Comparison of ENCODE assay signal across 1 cellular context in genomic region chr17:60559995-60560859, GRCh38.
TF ChIP-seq lines count a peak whose summit lies in the region.

No MANE protein-coding gene starts in this region.

TF ChIP-seq in HepG2, 621 proteins besides CTCF, POLR2A, EP300 and RAD21 (continued from another document and continues in another):
- TF ChIP-seq ZHX2 (IDR thresholded peaks at IDR 0.05; ENCODE audit: low read depth) (no peak), ZHX2 (CRISPR knock-in tag; IDR thresholded peaks at IDR 0.05; ENCODE audit: borderline replicate concordance) (no peak), SNRNP70 (IDR thresholded peaks at IDR 0.05; ENCODE audit: low read depth, low read length) (no peak), RXRB (CRISPR knock-in tag; IDR thresholded peaks at IDR 0.05; ENCODE audit: borderline replicate concordance) (peak; percentile 42; the same call in 1 of the 2 replicates), ZBED4 (CRISPR knock-in tag; IDR thresholded peaks at IDR 0.05; ENCODE audit: borderline replicate concordance) (0 out of 2 replicates have a peak, but pooled peaks have one; percentile 25), NPAS2 (CRISPR knock-in tag; IDR thresholded peaks at IDR 0.05; ENCODE audit: borderline replicate concordance) (no peak), TBP (CRISPR knock-in tag; IDR thresholded peaks at IDR 0.05) (no peak), ZMYM4 (CRISPR knock-in tag; IDR thresholded peaks at IDR 0.05) (peak; percentile 81), CENPT (CRISPR knock-in tag; IDR thresholded peaks at IDR 0.05; ENCODE audit: low read depth) (no peak; the same call in 1 of the 2 replicates), ZNF3 (CRISPR knock-in tag; IDR thresholded peaks at IDR 0.05) (peak; percentile 78), NFKB2 (CRISPR knock-in tag; IDR thresholded peaks at IDR 0.05; ENCODE audit: borderline replicate concordance) (0 out of 2 replicates have a peak, but pooled peaks have one; percentile 83), ZNF343 (CRISPR knock-in tag; IDR thresholded peaks at IDR 0.05) (no peak), MXD4 (CRISPR knock-in tag; IDR thresholded peaks at IDR 0.05) (peak; percentile 35; the same call in 1 of the 2 replicates), MTERF4 (CRISPR knock-in tag; IDR thresholded peaks at IDR 0.05) (peak; percentile 66; the same call in 1 of the 2 replicates), ZNF678 (CRISPR knock-in tag; IDR thresholded peaks at IDR 0.05) (no peak), ZNF629 (CRISPR knock-in tag; conservative IDR thresholded peaks at IDR 0.05) (no peak), REL (CRISPR knock-in tag; conservative IDR thresholded peaks at IDR 0.05) (no peak), CHCHD3 (CRISPR knock-in tag; IDR thresholded peaks at IDR 0.05) (no peak), HDAC1 (CRISPR knock-in tag; IDR thresholded peaks at IDR 0.05) (peak; percentile 74; the same call in 1 of the 2 replicates), HOXD1 (CRISPR knock-in tag; IDR thresholded peaks at IDR 0.05) (no peak; the same call in 1 of the 2 replicates), HNRNPK (IDR thresholded peaks at IDR 0.05; ENCODE audit: low read depth, low read length, poor library complexity, severe bottlenecking) (no peak), ZNF746 (CRISPR knock-in tag; IDR thresholded peaks at IDR 0.05) (no peak), YEATS2 (CRISPR knock-in tag; IDR thresholded peaks at IDR 0.05; ENCODE audit: borderline replicate concordance) (peak; percentile 56; the same call in 1 of the 2 replicates), MED1 (CRISPR knock-in tag; IDR thresholded peaks at IDR 0.05) (no peak; the same call in 1 of the 2 replicates), DPF2 (CRISPR knock-in tag; IDR thresholded peaks at IDR 0.05; ENCODE audit: borderline replicate concordance, low read depth) (peak; percentile 56; the same call in 1 of the 2 replicates), NCOR1 (IDR thresholded peaks at IDR 0.05; ENCODE audit: borderline replicate concordance, low read length) (no peak), ZNF12 (CRISPR knock-in tag; IDR thresholded peaks at IDR 0.05) (peak; percentile 34; the same call in 1 of the 2 replicates), GABPB1 (CRISPR knock-in tag; IDR thresholded peaks at IDR 0.05) (peak; percentile 71), EZH2 (conservative IDR thresholded peaks at IDR 0.05; ENCODE audit: low read depth, low read length) (no peak), ZBTB42 (CRISPR knock-in tag; IDR thresholded peaks at IDR 0.05) (no peak), PPARG (CRISPR knock-in tag; conservative IDR thresholded peaks at IDR 0.05) (peak; percentile 55), ZNF572 (CRISPR knock-in tag; IDR thresholded peaks at IDR 0.05) (no peak), FOXO1 (CRISPR knock-in tag; IDR thresholded peaks at IDR 0.05) (no peak; the same call in 1 of the 2 replicates), NFE2L1 (CRISPR knock-in tag; IDR thresholded peaks at IDR 0.05; ENCODE audit: borderline replicate concordance) (no peak; the same call in 1 of the 2 replicates), RXRA (CRISPR knock-in tag; IDR thresholded peaks at IDR 0.05) (no peak), ATF7-NPFF (CRISPR knock-in tag; IDR thresholded peaks at IDR 0.05; ENCODE audit: low read depth) (no peak), MTF2 (CRISPR knock-in tag; IDR thresholded peaks at IDR 0.05; ENCODE audit: borderline replicate concordance) (0 out of 2 replicates have a peak, but pooled peaks have one; percentile 12), ZNF558 (CRISPR knock-in tag; IDR thresholded peaks at IDR 0.05; ENCODE audit: borderline replicate concordance) (no peak), MLLT10 (CRISPR knock-in tag; IDR thresholded peaks at IDR 0.05) (no peak)
- TF ChIP-seq, protein P1, sequence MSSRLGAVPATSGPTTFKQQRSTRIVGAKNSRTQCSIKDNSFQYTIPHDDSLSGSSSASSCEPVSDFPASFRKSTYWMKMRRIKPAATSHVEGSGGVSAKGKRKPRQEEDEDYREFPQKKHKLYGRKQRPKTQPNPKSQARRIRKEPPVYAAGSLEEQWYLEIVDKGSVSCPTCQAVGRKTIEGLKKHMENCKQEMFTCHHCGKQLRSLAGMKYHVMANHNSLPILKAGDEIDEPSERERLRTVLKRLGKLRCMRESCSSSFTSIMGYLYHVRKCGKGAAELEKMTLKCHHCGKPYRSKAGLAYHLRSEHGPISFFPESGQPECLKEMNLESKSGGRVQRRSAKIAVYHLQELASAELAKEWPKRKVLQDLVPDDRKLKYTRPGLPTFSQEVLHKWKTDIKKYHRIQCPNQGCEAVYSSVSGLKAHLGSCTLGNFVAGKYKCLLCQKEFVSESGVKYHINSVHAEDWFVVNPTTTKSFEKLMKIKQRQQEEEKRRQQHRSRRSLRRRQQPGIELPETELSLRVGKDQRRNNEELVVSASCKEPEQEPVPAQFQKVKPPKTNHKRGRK (CRISPR knock-in tag; IDR thresholded peaks at IDR 0.05) = 0 out of 2 replicates have a peak, but pooled peaks have one; percentile 56
- TF ChIP-seq, protein P2, sequence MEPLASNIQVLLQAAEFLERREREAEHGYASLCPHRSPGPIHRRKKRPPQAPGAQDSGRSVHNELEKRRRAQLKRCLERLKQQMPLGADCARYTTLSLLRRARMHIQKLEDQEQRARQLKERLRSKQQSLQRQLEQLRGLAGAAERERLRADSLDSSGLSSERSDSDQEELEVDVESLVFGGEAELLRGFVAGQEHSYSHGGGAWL (CRISPR knock-in tag; IDR thresholded peaks at IDR 0.05) = 0 out of 2 replicates have a peak, but pooled peaks have one; percentile 17
- TF ChIP-seq, protein P3, sequence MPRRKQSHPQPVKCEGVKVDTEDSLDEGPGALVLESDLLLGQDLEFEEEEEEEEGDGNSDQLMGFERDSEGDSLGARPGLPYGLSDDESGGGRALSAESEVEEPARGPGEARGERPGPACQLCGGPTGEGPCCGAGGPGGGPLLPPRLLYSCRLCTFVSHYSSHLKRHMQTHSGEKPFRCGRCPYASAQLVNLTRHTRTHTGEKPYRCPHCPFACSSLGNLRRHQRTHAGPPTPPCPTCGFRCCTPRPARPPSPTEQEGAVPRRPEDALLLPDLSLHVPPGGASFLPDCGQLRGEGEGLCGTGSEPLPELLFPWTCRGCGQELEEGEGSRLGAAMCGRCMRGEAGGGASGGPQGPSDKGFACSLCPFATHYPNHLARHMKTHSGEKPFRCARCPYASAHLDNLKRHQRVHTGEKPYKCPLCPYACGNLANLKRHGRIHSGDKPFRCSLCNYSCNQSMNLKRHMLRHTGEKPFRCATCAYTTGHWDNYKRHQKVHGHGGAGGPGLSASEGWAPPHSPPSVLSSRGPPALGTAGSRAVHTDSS (CRISPR knock-in tag; conservative IDR thresholded peaks at IDR 0.05) = no peak
- TF ChIP-seq, protein P4, sequence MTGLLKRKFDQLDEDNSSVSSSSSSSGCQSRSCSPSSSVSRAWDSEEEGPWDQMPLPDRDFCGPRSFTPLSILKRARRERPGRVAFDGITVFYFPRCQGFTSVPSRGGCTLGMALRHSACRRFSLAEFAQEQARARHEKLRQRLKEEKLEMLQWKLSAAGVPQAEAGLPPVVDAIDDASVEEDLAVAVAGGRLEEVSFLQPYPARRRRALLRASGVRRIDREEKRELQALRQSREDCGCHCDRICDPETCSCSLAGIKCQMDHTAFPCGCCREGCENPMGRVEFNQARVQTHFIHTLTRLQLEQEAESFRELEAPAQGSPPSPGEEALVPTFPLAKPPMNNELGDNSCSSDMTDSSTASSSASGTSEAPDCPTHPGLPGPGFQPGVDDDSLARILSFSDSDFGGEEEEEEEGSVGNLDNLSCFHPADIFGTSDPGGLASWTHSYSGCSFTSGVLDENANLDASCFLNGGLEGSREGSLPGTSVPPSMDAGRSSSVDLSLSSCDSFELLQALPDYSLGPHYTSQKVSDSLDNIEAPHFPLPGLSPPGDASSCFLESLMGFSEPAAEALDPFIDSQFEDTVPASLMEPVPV (CRISPR knock-in tag; IDR thresholded peaks at IDR 0.05) = peak; percentile 77; the same call in 1 of the 2 replicates
- TF ChIP-seq, protein P5, sequence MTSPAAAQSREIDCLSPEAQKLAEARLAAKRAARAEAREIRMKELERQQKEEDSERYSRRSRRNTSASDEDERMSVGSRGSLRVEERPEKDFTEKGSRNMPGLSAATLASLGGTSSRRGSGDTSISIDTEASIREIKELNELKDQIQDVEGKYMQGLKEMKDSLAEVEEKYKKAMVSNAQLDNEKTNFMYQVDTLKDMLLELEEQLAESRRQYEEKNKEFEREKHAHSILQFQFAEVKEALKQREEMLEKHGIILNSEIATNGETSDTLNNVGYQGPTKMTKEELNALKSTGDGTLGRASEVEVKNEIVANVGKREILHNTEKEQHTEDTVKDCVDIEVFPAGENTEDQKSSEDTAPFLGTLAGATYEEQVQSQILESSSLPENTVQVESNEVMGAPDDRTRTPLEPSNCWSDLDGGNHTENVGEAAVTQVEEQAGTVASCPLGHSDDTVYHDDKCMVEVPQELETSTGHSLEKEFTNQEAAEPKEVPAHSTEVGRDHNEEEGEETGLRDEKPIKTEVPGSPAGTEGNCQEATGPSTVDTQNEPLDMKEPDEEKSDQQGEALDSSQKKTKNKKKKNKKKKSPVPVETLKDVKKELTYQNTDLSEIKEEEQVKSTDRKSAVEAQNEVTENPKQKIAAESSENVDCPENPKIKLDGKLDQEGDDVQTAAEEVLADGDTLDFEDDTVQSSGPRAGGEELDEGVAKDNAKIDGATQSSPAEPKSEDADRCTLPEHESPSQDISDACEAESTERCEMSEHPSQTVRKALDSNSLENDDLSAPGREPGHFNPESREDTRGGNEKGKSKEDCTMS (CRISPR knock-in tag; conservative IDR thresholded peaks at IDR 0.05) = no peak
